ENCODE assay signal across 22 cellular contexts in the genomic region with DNA sequence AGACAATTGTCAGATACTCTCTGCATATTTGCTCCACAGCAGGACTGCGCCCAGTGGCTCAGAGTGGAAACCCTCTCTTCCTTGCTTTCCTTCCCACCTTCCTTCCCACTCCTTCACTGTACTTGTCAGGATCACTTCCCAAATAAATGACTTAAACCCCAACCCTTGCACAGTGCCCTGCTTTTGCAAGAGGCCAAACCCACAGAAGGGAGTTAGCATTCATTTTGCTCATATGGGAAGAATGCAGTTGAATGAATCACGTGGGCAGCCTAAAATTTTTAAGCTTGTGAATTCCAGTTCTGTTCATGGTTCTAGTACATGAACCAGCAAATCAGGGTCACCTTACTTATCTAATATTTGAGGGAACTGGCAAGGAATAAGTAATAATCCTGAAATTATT. TPM values are rescaled to one million over a fixed set of nuclear protein-coding genes. Genes with fewer than 3 reads are reported as not detected.
DNase-seq lines count a peak whose midpoint lies in the region; ATAC-seq and TF ChIP-seq lines count a peak whose summit lies in the region.
"Had no signal": no experiment of that assay in that cellular context is flagged by ENCODE, and none has a peak within 500 bp of the region (broad histone marks: within the 10 kb centered on the region; RNA-seq: fewer than 3 reads in every experiment).

No MANE protein-coding gene starts in this region.

- TF ChIP-seq CTCF in foreskin keratinocyte (conservative IDR thresholded peaks at IDR 0.05): no peak

- no peak for ATAC-seq in foreskin keratinocyte
- no peak for ATAC-seq in GM18502 (IDR thresholded peaks at IDR 0.05; ENCODE audit: poor library complexity, unreplicated experiment)
- no peak for ATAC-seq in GM19463 (IDR thresholded peaks at IDR 0.05; ENCODE audit: unreplicated experiment)
- ATAC-seq: activated T-helper 17 cell treated with anti-CD3 and anti-CD28 coated beads, Interleukin-2, amount 50 U/mL, for 72 hours; naive thymus-derived CD4-positive, alpha-beta T cell had no signal

- H3K27ac ChIP-seq in foreskin keratinocyte: no peak overlapping the region
- H3K27ac ChIP-seq: KMS-11, VCaP had no signal

- H3K9me3 ChIP-seq in adipocyte (ENCODE audit: control insufficient read depth, low read length): no peaks in the 10 kb centered on the region
- H3K9me3 ChIP-seq: SK-N-SH had no signal

- H3K27me3 ChIP-seq in adipocyte (replicated peaks; ENCODE audit: control insufficient read depth, insufficient read depth, low read length) (no peaks in the 10 kb centered on the region), foreskin keratinocyte (no peaks in the 10 kb centered on the region)

- H3K36me3 ChIP-seq in adipocyte (ENCODE audit: control insufficient read depth, insufficient read depth, low read length, severe bottlenecking): no peaks in the 10 kb centered on the region

- DNase-seq in AG20443 (ENCODE audit: low spot score) (peak; percentile 29), HCEC 1CT (peak; percentile 86), adipocyte (ENCODE audit: low read depth) (peak; percentile 1), foreskin keratinocyte (peak; percentile 12 to 33), Ammon's horn (ENCODE audit: low spot score) (no peak)
- DNase-seq in stimulated activated CD4-positive, alpha-beta T cell treated with anti-CD3 and anti-CD28 coated beads, Interleukin-4, amount 100 ng/mL, for 1 hour: no peak
- DNase-seq: activated CD4-positive, alpha-beta T cell treated with anti-CD3 and anti-CD28 coated beads, Interleukin-2, amount 10 ng/mL, durations not matched to agents 7 days and 5 days; CD4-positive, CD25-positive, alpha-beta regulatory T cell; DMS 273 treated with DMSO at 0.1 percent for 48 hours; GDM1; naive thymus-derived CD4-positive, alpha-beta T cell; NCI-H1092 treated with DMSO at 0.1 percent for 48 hours; NCI-H2029 treated with DMSO at 0.1 percent for 48 hours; NCI-H446 treated with DMSO at 0.1 percent for 48 hours; SK-N-SH; stimulated activated CD4-positive, alpha-beta T cell treated with anti-CD3 and anti-CD28 coated beads, Interleukin-12 subunit alpha, Interleukin-12 subunit beta, amount 100 ng/mL, for 4 hours; T-helper 2 cell had no signal

- no peak overlapping the region for H3K4me3 ChIP-seq in adipocyte (ENCODE audit: low read length)

- peaks cover 14% of the 10 kb centered on the region for H3K4me1 ChIP-seq in adipocyte (ENCODE audit: control insufficient read depth, insufficient read depth, low read length)
- H3K4me1 ChIP-seq in foreskin keratinocyte: no peaks in the 10 kb centered on the region

- H3K9ac ChIP-seq in adipocyte (ENCODE audit: low read length): no peak overlapping the region
- H3K9ac ChIP-seq: KMS-11, SK-N-SH had no signal

RNA-seq across cellular contexts. Expression of gene SFMBT2, which starts 47.7 kb away (rescaled TPM):
- total RNA-seq in foreskin keratinocyte: 1.2 and 1.4 TPM in 2 replicates
- polyA plus RNA-seq in foreskin keratinocyte: 0.20 and 0.27 TPM in 2 replicates

Comparison
In these comparisons a context has a peak if more than half of its experiments do, and no peak if none do; other contexts are left out.
1. DNase-seq: peak in AG20443 (single experiment), HCEC 1CT (single experiment), adipocyte (single experiment) and foreskin keratinocyte (2 of 2); none in stimulated activated CD4-positive, alpha-beta T cell treated with anti-CD3 and anti-CD28 coated beads, Interleukin-4, amount 100 ng/mL, for 1 hour (single experiment) and Ammon's horn (single experiment).